In the genomic region with DNA sequence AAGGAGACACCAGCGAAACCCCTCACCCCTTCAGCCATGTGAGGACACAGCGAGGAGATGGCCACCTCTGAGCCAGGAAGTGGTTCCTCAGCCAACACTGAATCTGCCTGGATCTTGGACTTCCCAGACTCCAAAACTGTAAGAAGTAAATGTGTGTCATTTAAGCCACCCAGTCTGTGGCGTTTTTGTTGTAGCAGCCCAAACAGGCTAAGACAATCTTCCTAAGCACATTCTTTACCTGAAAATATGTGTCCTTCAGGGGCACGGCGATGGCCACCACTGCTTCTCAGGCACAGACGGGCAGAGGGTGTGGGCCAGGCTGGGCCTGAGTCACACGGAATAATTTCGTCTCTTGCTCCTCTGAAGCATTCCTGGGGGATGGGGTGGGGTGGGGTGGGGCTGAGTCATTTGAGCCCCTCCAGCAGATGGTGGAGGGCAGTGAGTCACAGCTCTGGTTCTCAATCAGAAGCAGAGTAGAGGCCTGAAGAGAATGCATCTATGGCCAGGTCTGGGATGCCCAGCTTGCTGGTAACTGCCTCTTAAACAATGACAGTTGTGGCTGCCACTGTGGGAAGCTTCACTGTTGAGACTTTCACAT, we compare ENCODE assay signal across 10 cellular contexts.
A peak's percentile ranks its signal among the peaks of the same experiment; 100 is the strongest.
DNase-seq lines count a peak whose midpoint lies in the region; ATAC-seq and TF ChIP-seq lines count a peak whose summit lies in the region.
"Had no signal": no experiment of that assay in that cellular context is flagged by ENCODE, and none has a peak within 500 bp of the region (broad histone marks: within the 10 kb centered on the region; RNA-seq: fewer than 3 reads in every experiment).

No MANE protein-coding gene starts in this region.

- no peak overlapping the region for H3K4me3 ChIP-seq in tibial artery

- no peak for TF ChIP-seq CTCF in foreskin keratinocyte (conservative IDR thresholded peaks at IDR 0.05)
- TF ChIP-seq CTCF in tibial artery (IDR thresholded peaks at IDR 0.05): no peak

- intact Hi-C loops in tibial artery (cut with DNase I; ENCODE audit: low total_unique reads) (no loop called here), sciatic nerve (cut with DNase I) (no loop called here)

- peak overlapping the region; percentile 96 for H3K27ac ChIP-seq in foreskin keratinocyte
- H3K27ac ChIP-seq in tibial artery: peak overlapping the region; percentile 72 to 73
- H3K27ac ChIP-seq: KMS-11 had no signal

- H3K27me3 Mint-ChIP-seq in activated naive CD4-positive, alpha-beta T cell treated with anti-CD3 and anti-CD28 coated beads, Interleukin-2, amount 10 ng/mL, durations not matched to agents 7 days and 5 days: peaks cover 4% of the 10 kb centered on the region

- CTCF ChIA-PET in activated naive CD4-positive, alpha-beta T cell treated with anti-CD3 and anti-CD28 coated beads, Interleukin-2, amount 10 ng/mL, durations not matched to agents 7 days and 5 days (lab: Charles Lee): no interaction called here

- H3K9me3 ChIP-seq in tibial artery: peaks cover 0 to 4% (median 0%) of the 10 kb centered on the region in 3 donors

- no peak overlapping the region for H3K4me3 Mint-ChIP-seq in activated naive CD4-positive, alpha-beta T cell treated with anti-CD3 and anti-CD28 coated beads, Interleukin-2, amount 10 ng/mL, durations not matched to agents 7 days and 5 days
- H3K4me3 Mint-ChIP-seq: brain had no signal

- H3K4me1 Mint-ChIP-seq in activated naive CD4-positive, alpha-beta T cell treated with anti-CD3 and anti-CD28 coated beads, Interleukin-2, amount 10 ng/mL, durations not matched to agents 7 days and 5 days: no peaks in the 10 kb centered on the region

- no peak overlapping the region for H3K27ac Mint-ChIP-seq in activated naive CD4-positive, alpha-beta T cell treated with anti-CD3 and anti-CD28 coated beads, Interleukin-2, amount 50 U/mL, for 72 hours
- H3K27ac Mint-ChIP-seq in activated naive CD4-positive, alpha-beta T cell treated with anti-CD3 and anti-CD28 coated beads, Interleukin-2, amount 10 ng/mL, durations not matched to agents 7 days and 5 days: no peak overlapping the region

- no peak for DNase-seq in activated naive CD4-positive, alpha-beta T cell treated with anti-CD3 and anti-CD28 coated beads, Interleukin-2, amount 50 U/mL, for 72 hours (ENCODE audit: low spot score in 2 of 2)
- no peak for DNase-seq in activated naive CD4-positive, alpha-beta T cell treated with anti-CD3 and anti-CD28 coated beads, Interleukin-2, amount 10 ng/mL, durations not matched to agents 7 days and 5 days
- DNase-seq in SW 1271 (lab: John Stamatoyannopoulos, UW) (peak; percentile 49 to 59), foreskin keratinocyte (peak; percentile 92 to 95), tibial artery (peak in 1 of 2 donors; percentile 67), sciatic nerve (ENCODE audit: low spot score) (no peak)

- no peaks in the 10 kb centered on the region for H3K36me3 ChIP-seq in tibial artery

- peaks cover 10% of the 10 kb centered on the region in 2 donors for H3K36me3 Mint-ChIP-seq in activated naive CD4-positive, alpha-beta T cell treated with anti-CD3 and anti-CD28 coated beads, Interleukin-2, amount 50 U/mL, for 72 hours
- H3K36me3 Mint-ChIP-seq in activated naive CD4-positive, alpha-beta T cell treated with anti-CD3 and anti-CD28 coated beads, Interleukin-2, amount 10 ng/mL, durations not matched to agents 7 days and 5 days: no peaks in the 10 kb centered on the region

- peaks cover 32% of the 10 kb centered on the region for H3K4me1 ChIP-seq in foreskin keratinocyte
- H3K4me1 ChIP-seq in tibial artery: peaks cover 0 to 26% (median 5%) of the 10 kb centered on the region in 4 donors

- no peaks in the 10 kb centered on the region for H3K27me3 ChIP-seq in foreskin keratinocyte
- no peaks in the 10 kb centered on the region for H3K27me3 ChIP-seq in tibial artery

- peaks cover 13 to 17% of the 10 kb centered on the region in 2 donors for H3K9me3 Mint-ChIP-seq in activated naive CD4-positive, alpha-beta T cell treated with anti-CD3 and anti-CD28 coated beads, Interleukin-2, amount 50 U/mL, for 72 hours
- peaks cover 4% of the 10 kb centered on the region for H3K9me3 Mint-ChIP-seq in activated naive CD4-positive, alpha-beta T cell treated with anti-CD3 and anti-CD28 coated beads, Interleukin-2, amount 10 ng/mL, durations not matched to agents 7 days and 5 days

- peak; percentile 68 to 79 for ATAC-seq in activated naive CD4-positive, alpha-beta T cell treated with anti-CD3 and anti-CD28 coated beads, Interleukin-2, amount 50 U/mL, for 72 hours
- peak; percentile 84 for ATAC-seq in foreskin keratinocyte
- ATAC-seq in GM21367 (IDR thresholded peaks at IDR 0.05; ENCODE audit: unreplicated experiment): no peak
- ATAC-seq in HG02571 (IDR thresholded peaks at IDR 0.05; ENCODE audit: unreplicated experiment): no peak
- ATAC-seq in sciatic nerve: no peak

Comparison
In these comparisons a context has a peak if more than half of its experiments do, and no peak if none do; other contexts are left out.
1. ATAC-seq: peak in activated naive CD4-positive, alpha-beta T cell treated with anti-CD3 and anti-CD28 coated beads, Interleukin-2, amount 50 U/mL, for 72 hours (2 of 2) and foreskin keratinocyte (single experiment); none in GM21367 (single experiment), HG02571 (single experiment) and sciatic nerve (single experiment).
2. DNase-seq: peak in SW 1271 (2 of 2) and foreskin keratinocyte (2 of 2); none in activated naive CD4-positive, alpha-beta T cell treated with anti-CD3 and anti-CD28 coated beads, Interleukin-2, amount 50 U/mL, for 72 hours (0 of 2), activated naive CD4-positive, alpha-beta T cell treated with anti-CD3 and anti-CD28 coated beads, Interleukin-2, amount 10 ng/mL, durations not matched to agents 7 days and 5 days (single experiment) and sciatic nerve (single experiment).